In genomic region chr13:108895220-108895704, GRCh38 we compare ENCODE assay signal across 9 cellular contexts.
DNase-seq lines count a peak whose midpoint lies in the region; ATAC-seq and TF ChIP-seq lines count a peak whose summit lies in the region.
"Had no signal": no experiment of that assay in that cellular context is flagged by ENCODE, and none has a peak within 500 bp of the region (broad histone marks: within the 10 kb centered on the region; RNA-seq: fewer than 3 reads in every experiment).

No MANE protein-coding gene starts in this region.

- peak; percentile 17 for TF ChIP-seq CTCF in AG04449 (IDR thresholded peaks at IDR 0.05; ENCODE audit: insufficient read depth, low read length, missing control alignments)
- TF ChIP-seq CTCF in adrenal gland (IDR thresholded peaks at IDR 0.05), result peak; percentile 29 to 65 (median 49)

- no peak overlapping the region for H3K4me3 ChIP-seq in AG04449 (ENCODE audit: low read depth, low read length)
- no peak overlapping the region for H3K4me3 ChIP-seq in adrenal gland
- H3K4me3 ChIP-seq: HAP-1 had no signal

- intact Hi-C loops in adrenal gland (cut with DNase I), result loop anchor here in 1 of 2 donors (10.0 kb wide), 2 partner anchors 290 to 570 kb away; no protein-coding TSS in a partner anchor

- CTCF ChIA-PET in AG04449 (lab: Yijun Ruan, JAX), result interaction anchor here (0.7 to 6.1 kb wide), 23 partner anchors 8 to 672 kb away, joined by 3 to 64 read pairs (median 5); no protein-coding TSS in a partner anchor

- TF ChIP-seq POLR2A in GM18505 (IDR thresholded peaks at IDR 0.05; ENCODE audit: borderline replicate concordance, extremely low read depth, insufficient read depth, insufficient read length) (no peak), adrenal gland (IDR thresholded peaks at IDR 0.05) (no peak)

- H3K27me3 ChIP-seq in adrenal gland, result no peaks in the 10 kb centered on the region

- WGBS in adrenal gland, 4 donors, result 3 to 8% (median 3%) methylated on average over 5 of the region's 5 CpGs

- H3K27ac ChIP-seq in adrenal gland, result no peak overlapping the region

- DNase-seq in AG04449 (ENCODE audit: low read depth, low spot score), result peak; percentile 26
- peak; percentile 11 for DNase-seq in NCI-H146 treated with DMSO at 0.1 percent for 48 hours (lab: John Stamatoyannopoulos, UW; ENCODE audit: unreplicated experiment)
- DNase-seq in adrenal gland, result no peak
- DNase-seq in kidney tubule cell (ENCODE audit: low spot score), result peak; percentile 63
- DNase-seq in NCI-H1436 treated with DMSO at 0.1 percent for 48 hours (lab: John Stamatoyannopoulos, UW), result no peak
- DNase-seq in activated T-cell treated with anti-CD3 and anti-CD28 coated beads for 4 hours, result no peak

- ATAC-seq in GM18505 (IDR thresholded peaks at IDR 0.05; ENCODE audit: unreplicated experiment) (peak; percentile 48), HG03045 (IDR thresholded peaks at IDR 0.05; ENCODE audit: unreplicated experiment) (no peak)

- POLR2A ChIA-PET in AG04449 (lab: Yijun Ruan, JAX), result interaction anchor here (0.5 kb wide), 1 partner anchor 212 kb away, joined by 3 read pairs; no protein-coding TSS in a partner anchor

- H3K9me3 ChIP-seq in adrenal gland (replicated peaks in 1 of 3), result no peaks in the 10 kb centered on the region
- H3K9me3 ChIP-seq: HAP-1 had no signal

- H3K36me3 ChIP-seq in adrenal gland (replicated peaks in 1 of 2), result no peaks in the 10 kb centered on the region
- H3K36me3 ChIP-seq: HAP-1 had no signal

- H3K4me1 ChIP-seq in adrenal gland (replicated peaks in 1 of 2), result no peaks in the 10 kb centered on the region
- H3K4me1 ChIP-seq: HAP-1 had no signal

Comparison
In these comparisons a context has a peak if more than half of its experiments do, and no peak if none do; other contexts are left out.
1. DNase-seq: peak in AG04449 (single experiment), NCI-H146 treated with DMSO at 0.1 percent for 48 hours (single experiment) and kidney tubule cell (single experiment); none in adrenal gland (0 of 7), NCI-H1436 treated with DMSO at 0.1 percent for 48 hours (single experiment) and activated T-cell treated with anti-CD3 and anti-CD28 coated beads for 4 hours (single experiment).